In genomic region chr3:169966086-169966950, GRCh38 we compare ENCODE assay signal across 1 cellular context.
TF ChIP-seq lines count a peak whose summit lies in the region.

Gene SEC62 (plus strand): TSS chr3:169966807. CDS start chr3:169966823, 16 bp downstream.

TF ChIP-seq in SK-N-SH, 30 proteins besides CTCF, POLR2A, EP300 and RAD21 (continued from another document):
- TF ChIP-seq REST (IDR thresholded peaks at IDR 0.05; ENCODE audit: low read depth, low read length) (peak; percentile 34), MAX (IDR thresholded peaks at IDR 0.05; ENCODE audit: low read depth) (peak; percentile 45), FOXM1 (IDR thresholded peaks at IDR 0.05; ENCODE audit: low read depth) (no peak), GATA2 (CRISPR knock-in tag; IDR thresholded peaks at IDR 0.05) (peak; percentile 18; the same call in 1 of the 2 replicates), ELF1 (IDR thresholded peaks at IDR 0.05) (no peak), IRF3 (IDR thresholded peaks at IDR 0.05; ENCODE audit: low read depth, low read length) (no peak), CHD2 (IDR thresholded peaks at IDR 0.05; ENCODE audit: low read length, partially characterized antibody) (peak; percentile 100), FOXJ3 (CRISPR knock-in tag; IDR thresholded peaks at IDR 0.05) (no peak), ZBTB33 (IDR thresholded peaks at IDR 0.05; ENCODE audit: borderline replicate concordance, low read depth) (peak; percentile 99), USF1 (IDR thresholded peaks at IDR 0.05; ENCODE audit: borderline replicate concordance, low read depth) (0 out of 2 replicates have a peak, but pooled peaks have one; percentile 32), RCOR1 (IDR thresholded peaks at IDR 0.05; ENCODE audit: low read length) (0 out of 2 replicates have a peak, but pooled peaks have one; percentile 57), GABPA (IDR thresholded peaks at IDR 0.05; ENCODE audit: low read depth) (no peak), FOSL2 (IDR thresholded peaks at IDR 0.05; ENCODE audit: borderline replicate concordance, low read depth) (no peak), MXI1 (IDR thresholded peaks at IDR 0.05; ENCODE audit: low read depth, low read length) (0 out of 2 replicates have a peak, but pooled peaks have one; percentile 54)
TF ChIP-seq in SK-N-SH: peak in this region for 14.
